ENCODE assay signal across 15 cellular contexts in genomic region chr19:48474084-48474592, GRCh38. TPM values are rescaled to one million over a fixed set of nuclear protein-coding genes. Genes with fewer than 3 reads are reported as not detected.
DNase-seq lines count a peak whose midpoint lies in the region; ATAC-seq, FAIRE-seq and TF ChIP-seq lines count a peak whose summit lies in the region.
"Had no signal": no experiment of that assay in that cellular context is flagged by ENCODE, and none has a peak within 500 bp of the region (broad histone marks: within the 10 kb centered on the region; RNA-seq: fewer than 3 reads in every experiment).

No MANE protein-coding gene starts in this region.

- H3K14ac ChIP-seq in IMR-90 (replicated peaks; ENCODE audit: low read depth, low read length) = no peak overlapping the region
- no peak overlapping the region for H3K14ac ChIP-seq in H1 (ENCODE audit: insufficient read length)

- peak overlapping the region; percentile 73 for H3K4me3 Mint-ChIP-seq in CD4-positive, alpha-beta T cell
- H3K4me3 Mint-ChIP-seq in neural progenitor cell = peak overlapping the region; percentile 3
- H3K4me3 Mint-ChIP-seq in activated CD4-positive, alpha-beta memory T cell treated with anti-CD3 and anti-CD28 coated beads for 36 hours = no peak overlapping the region

- dilution Hi-C loops in IMR-90 (cut with HindIII; ENCODE audit: low sequenced_read_pairs, unreplicated experiment) = no loop called here

- H3K9me3 ChIP-seq in CD4-positive, alpha-beta T cell (ENCODE audit: control insufficient read depth, low read length) = no peaks in the 10 kb centered on the region
- H3K9me3 ChIP-seq in IMR-90 (ENCODE audit: control insufficient read depth, insufficient read depth, low read length) (no peaks in the 10 kb centered on the region), H1 (ENCODE audit: insufficient read depth in 2 of 2, low read depth in 1 of 2, low read length in 1 of 2) (no peaks in the 10 kb centered on the region), neural progenitor cell (ENCODE audit: low read depth) (no peaks in the 10 kb centered on the region)

- H3K56ac ChIP-seq in IMR-90 (ENCODE audit: extremely low read depth, insufficient read depth, low read length) (no peak overlapping the region), H1 (replicated peaks; ENCODE audit: insufficient read length, low read depth, low read length) (no peak overlapping the region)

- CTCF ChIA-PET in CD4-positive, alpha-beta T cell (lab: Charles Lee) = no interaction called here
- CTCF ChIA-PET in IMR-90 (lab: Yijun Ruan, JAX) (no interaction called here), H1 (lab: Charles Lee; ENCODE audit: partially characterized antibody) (no interaction called here)
- CTCF ChIA-PET in activated CD4-positive, alpha-beta memory T cell treated with anti-CD3 and anti-CD28 coated beads for 36 hours (lab: Charles Lee) = no interaction called here

- no CpG with 5 or more reads among the region's 16 CpGs for WGBS in IMR-90 (ENCODE audit: extremely low coverage in 2 of 2, insufficient read length in 1 of 2), 2 experiments
- 92% methylated on average over 12 of the region's 16 CpGs; no CpG with 5 or more reads in 1 of the 2 experiments for WGBS in H1 (ENCODE audit: extremely low coverage in 1 of 2, insufficient coverage in 1 of 2, insufficient read length in 1 of 2, insufficient replicate concordance in 2 of 2, low coverage in 1 of 2, low lambda C conversion rate in 2 of 2, missing lambda C conversion rate in 1 of 2), 2 experiments

- in situ Hi-C loops in IMR-90 (cut with MboI; ENCODE audit: low sequenced_read_pairs) = no loop called here

- H3K27me3 ChIP-seq in CD4-positive, alpha-beta T cell (ENCODE audit: control insufficient read depth, insufficient read depth, low read length) = no peaks in the 10 kb centered on the region
- H3K27me3 ChIP-seq in IMR-90 (ENCODE audit: control insufficient read depth, insufficient read depth, low read length) = no peaks in the 10 kb centered on the region
- H3K27me3 ChIP-seq in H1 (replicated peaks in 1 of 4; ENCODE audit: control insufficient read depth in 3 of 4, extremely low read depth in 1 of 4, insufficient read depth in 3 of 4, low read length in 3 of 4) = no peaks in the 10 kb centered on the region
- H3K27me3 ChIP-seq in neural progenitor cell = no peaks in the 10 kb centered on the region

- peaks cover 15% of the 10 kb centered on the region for H3F3A ChIP-seq in neural progenitor cell (ENCODE audit: low read depth)

- no peak overlapping the region for H3K4me3 ChIP-seq in IMR-90 (ENCODE audit: insufficient read depth, low read depth, low read length)
- no peak overlapping the region for H3K4me3 ChIP-seq in H1 (ENCODE audit: extremely low read depth in 1 of 4, insufficient read depth in 2 of 4, low read depth in 3 of 4, low read length in 4 of 4)
- H3K4me3 ChIP-seq in neural progenitor cell = no peak overlapping the region

- no peak overlapping the region for H2BK12ac ChIP-seq in H1 (ENCODE audit: low read depth, low read length)

- no peak for TF ChIP-seq RAD21 in IMR-90 (IDR thresholded peaks at IDR 0.05; ENCODE audit: low read length)
- TF ChIP-seq RAD21 in H1 (IDR thresholded peaks at IDR 0.05 in 1 of 2, conservative IDR thresholded peaks at IDR 0.05 in 1 of 2; ENCODE audit: low read depth in 2 of 2, low read length in 2 of 2) = no peak

- H3K4ac ChIP-seq in IMR-90 (ENCODE audit: low read depth, low read length) (no peak overlapping the region), H1 (replicated peaks; ENCODE audit: insufficient read length, low read depth, low read length) (no peak overlapping the region)

- H3K36me3 Mint-ChIP-seq in CD4-positive, alpha-beta T cell (ENCODE audit: low read depth) = peaks cover 56% of the 10 kb centered on the region
- H3K36me3 Mint-ChIP-seq in neural progenitor cell = peaks cover 35% of the 10 kb centered on the region
- peaks cover 16% of the 10 kb centered on the region for H3K36me3 Mint-ChIP-seq in activated CD4-positive, alpha-beta memory T cell treated with anti-CD3 and anti-CD28 coated beads for 36 hours

- DNase-seq in CD4-positive, alpha-beta T cell = no peak
- DNase-seq in IMR-90 = no peak
- no peak for DNase-seq in H1 (ENCODE audit: low read depth in 1 of 2, low spot score in 2 of 2)
- no peak for DNase-seq in neural progenitor cell (ENCODE audit: low spot score)
- DNase-seq in frontal cortex (ENCODE audit: low spot score in 2 of 2) = no peak
- DNase-seq in activated CD4-positive, alpha-beta memory T cell treated with anti-CD3 and anti-CD28 coated beads for 36 hours = no peak
- DNase-seq in MV-4-11 (lab: John Stamatoyannopoulos, UW) = no peak
- DNase-seq: AML-193; CD4-positive, alpha-beta memory T cell; KBM-7; NCI-H1092 treated with DMSO at 0.1 percent for 48 hours; NCI-H1694; NCI-H69; SHP77 treated with DMSO at 0.1 percent for 48 hours had no signal

- H3K36me3 ChIP-seq in IMR-90 (ENCODE audit: control insufficient read depth, insufficient read depth, low read length) (peaks cover 78% of the 10 kb centered on the region), H1 (ENCODE audit: control insufficient read depth in 2 of 4, insufficient read depth in 4 of 4, low read length in 3 of 4) (peaks cover 41 to 76% (median 67%) of the 10 kb centered on the region in 4 experiments), neural progenitor cell (peaks cover 4% of the 10 kb centered on the region)

- H4K91ac ChIP-seq in IMR-90 (ENCODE audit: insufficient read depth, low read depth, low read length) = no peak overlapping the region
- H4K91ac ChIP-seq in H1 (replicated peaks; ENCODE audit: insufficient read length, low read length) = no peak overlapping the region

- H3K27me3 Mint-ChIP-seq in CD4-positive, alpha-beta T cell = no peaks in the 10 kb centered on the region
- peaks cover 18% of the 10 kb centered on the region for H3K27me3 Mint-ChIP-seq in neural progenitor cell (ENCODE audit: insufficient read depth, low read depth)
- H3K27me3 Mint-ChIP-seq in activated CD4-positive, alpha-beta memory T cell treated with anti-CD3 and anti-CD28 coated beads for 36 hours = no peaks in the 10 kb centered on the region
- H3K27me3 Mint-ChIP-seq: CD4-positive, alpha-beta memory T cell had no signal

- no peak overlapping the region for H3K27ac Mint-ChIP-seq in CD4-positive, alpha-beta T cell
- no peak overlapping the region for H3K27ac Mint-ChIP-seq in neural progenitor cell
- no peak overlapping the region for H3K27ac Mint-ChIP-seq in activated CD4-positive, alpha-beta memory T cell treated with anti-CD3 and anti-CD28 coated beads for 36 hours

- H3K18ac ChIP-seq in IMR-90 (ENCODE audit: low read depth, low read length) = no peak overlapping the region
- no peak overlapping the region for H3K18ac ChIP-seq in H1 (ENCODE audit: extremely low read depth, low read length)

- H3K9ac ChIP-seq in IMR-90 (ENCODE audit: low read depth, low read length) (no peak overlapping the region), H1 (replicated peaks in 1 of 4; ENCODE audit: extremely low read depth in 1 of 4, low read depth in 3 of 4, low read length in 3 of 4) (no peak overlapping the region), neural progenitor cell (no peak overlapping the region)

- H4K5ac ChIP-seq in IMR-90 (ENCODE audit: low read depth, low read length) (no peak overlapping the region), H1 (ENCODE audit: insufficient read length, low read depth, low read length) (no peak overlapping the region)

- no peak overlapping the region for H2AK5ac ChIP-seq in IMR-90 (ENCODE audit: low read depth, low read length)
- no peak overlapping the region for H2AK5ac ChIP-seq in H1 (ENCODE audit: low read depth, low read length)

- H3K79me2 ChIP-seq in H1 (ENCODE audit: control insufficient read depth in 1 of 2, insufficient read depth in 2 of 2, low read length in 2 of 2) = peaks cover 0 to 12% of the 10 kb centered on the region in 2 experiments; a peak in 1 of 4 replicates
- H3K79me2 ChIP-seq in neural progenitor cell (ENCODE audit: low read depth) = peaks cover 29% of the 10 kb centered on the region

- POLR2A ChIA-PET in CD4-positive, alpha-beta T cell (lab: Charles Lee) = no interaction called here
- POLR2A ChIA-PET in IMR-90 (lab: Charles Lee; ENCODE audit: unreplicated experiment) = no interaction called here
- POLR2A ChIA-PET in H1 (lab: Charles Lee; ENCODE audit: partially characterized antibody) = interaction anchor here (1.5 to 11.4 kb wide), 4 partner anchors 10 to 22 kb away, joined by 5 to 176 read pairs (median 12); no protein-coding TSS in a partner anchor
- POLR2A ChIA-PET in activated CD4-positive, alpha-beta memory T cell treated with anti-CD3 and anti-CD28 coated beads for 36 hours (lab: Charles Lee) = no interaction called here

- H3K27ac ChIP-seq in CD4-positive, alpha-beta T cell (ENCODE audit: low read depth, low read length) = no peak overlapping the region
- H3K27ac ChIP-seq in IMR-90 (ENCODE audit: insufficient read depth, low read length) (no peak overlapping the region), H1 (ENCODE audit: low read depth, low read length) (no peak overlapping the region), neural progenitor cell (no peak overlapping the region)

- H2AFZ ChIP-seq in IMR-90 (replicated peaks; ENCODE audit: low read length, poor library complexity) = no peak overlapping the region
- H2AFZ ChIP-seq in H1 (ENCODE audit: low read length) = no peak overlapping the region
- no peak overlapping the region for H2AFZ ChIP-seq in neural progenitor cell (replicated peaks)

- TF ChIP-seq POLR2A in IMR-90 (IDR thresholded peaks at IDR 0.05; ENCODE audit: low read depth, low read length) = 0 out of 2 replicates have a peak, but pooled peaks have one; percentile 11
- no peak for TF ChIP-seq POLR2A in H1 (IDR thresholded peaks at IDR 0.05; ENCODE audit: control extremely low read depth in 1 of 2, low read depth in 2 of 2, low read length in 2 of 2)

- no peak overlapping the region for H2BK5ac ChIP-seq in IMR-90 (ENCODE audit: low read depth, low read length, poor library complexity, severe bottlenecking)
- H2BK5ac ChIP-seq in H1 (ENCODE audit: low read depth, low read length) = no peak overlapping the region

- intact Hi-C loops in CD4-positive, alpha-beta T cell (cut with DNase I, micrococcal nuclease) = loop anchor here in 1 of 2 experiments (10.0 kb wide), 1 partner anchor 641 kb away; the partner anchor contains the start of genes C19orf73, LIN7B and PPFIA3
- intact Hi-C loops in IMR-90 (cut with micrococcal nuclease) = no loop called here
- intact Hi-C loops in activated CD4-positive, alpha-beta memory T cell treated with anti-CD3 and anti-CD28 coated beads for 36 hours (cut with micrococcal nuclease) = no loop called here

- peaks cover 14% of the 10 kb centered on the region for H3K4me1 Mint-ChIP-seq in CD4-positive, alpha-beta T cell (ENCODE audit: low read depth)
- H3K4me1 Mint-ChIP-seq in neural progenitor cell = peaks cover 17% of the 10 kb centered on the region
- peaks cover 7% of the 10 kb centered on the region for H3K4me1 Mint-ChIP-seq in activated CD4-positive, alpha-beta memory T cell treated with anti-CD3 and anti-CD28 coated beads for 36 hours (ENCODE audit: low read depth)

- H3K4me1 ChIP-seq in IMR-90 (ENCODE audit: control insufficient read depth, insufficient read depth, low read length) (no peaks in the 10 kb centered on the region), H1 (replicated peaks in 1 of 4; ENCODE audit: control insufficient read depth in 3 of 4, insufficient read depth in 4 of 4, low read length in 3 of 4) (peaks cover 0 to 5% (median 1%) of the 10 kb centered on the region in 4 experiments; a peak in 1 of 7 replicates), neural progenitor cell (peaks cover 7% of the 10 kb centered on the region)

- no peak for ATAC-seq in CD4-positive, alpha-beta T cell (ENCODE audit: poor library complexity)
- no peak for ATAC-seq in IMR-90 (ENCODE audit: low read depth)

- no TSS peak for BruUV-seq in IMR-90 (replicated peaks; lab: Mats Ljungman, UMichigan)

- H3K4me2 ChIP-seq in IMR-90 (ENCODE audit: low read depth, low read length) = no peak overlapping the region
- no peak overlapping the region for H3K4me2 ChIP-seq in H1 (ENCODE audit: insufficient read depth in 1 of 2, low read depth in 2 of 2, low read length in 2 of 2)
- H3K4me2 ChIP-seq in neural progenitor cell = no peak overlapping the region

- no peak for TF ChIP-seq EP300 in H1 (IDR thresholded peaks at IDR 0.05; ENCODE audit: borderline replicate concordance in 1 of 2, low read depth in 2 of 2, low read length in 2 of 2)

- peaks cover 27 to 65% of the 10 kb centered on the region in 2 experiments for H3K79me1 ChIP-seq in IMR-90 (ENCODE audit: low read depth in 1 of 2, low read length in 2 of 2)
- H3K79me1 ChIP-seq in H1 (ENCODE audit: low read depth, low read length) = peaks cover 4% of the 10 kb centered on the region; the same call in 1 of the 2 replicates

- H2BK15ac ChIP-seq in IMR-90 (ENCODE audit: low read depth, low read length) = no peak overlapping the region
- no peak overlapping the region for H2BK15ac ChIP-seq in H1 (ENCODE audit: low read length)

- no peak overlapping the region for H2BK20ac ChIP-seq in IMR-90 (ENCODE audit: low read depth, low read length)
- H2BK20ac ChIP-seq in H1 (ENCODE audit: low read length) = no peak overlapping the region

- FAIRE-seq in H1 (lab: Jason Lieb, UNC) (no peak), frontal cortex (lab: Jason Lieb, UNC) (no peak)
- FAIRE-seq: HTR-8/SVneo had no signal

- TF ChIP-seq CTCF in CD4-positive, alpha-beta T cell (IDR thresholded peaks at IDR 0.05) = no peak
- no peak for TF ChIP-seq CTCF in IMR-90 (conservative IDR thresholded peaks at IDR 0.05; ENCODE audit: low read depth, low read length)
- TF ChIP-seq CTCF in H1 (IDR thresholded peaks at IDR 0.05; ENCODE audit: control extremely low read depth in 1 of 3, insufficient read depth in 1 of 3, low read depth in 1 of 3, low read length in 3 of 3) = no peak
- TF ChIP-seq CTCF in neural progenitor cell (IDR thresholded peaks at IDR 0.05) = no peak

- H2BK120ac ChIP-seq in IMR-90 (ENCODE audit: low read depth, low read length) (no peak overlapping the region), H1 (replicated peaks; ENCODE audit: low read depth, low read length) (no peak overlapping the region)

- H2AK9ac ChIP-seq in IMR-90 (replicated peaks; ENCODE audit: low read depth, low read length, poor library complexity) = peak overlapping the region; percentile 13

- H4K8ac ChIP-seq in IMR-90 (ENCODE audit: low read depth in 2 of 2, low read length in 2 of 2) = no peak overlapping the region
- H4K8ac ChIP-seq in H1 (ENCODE audit: extremely low read depth, insufficient read depth, low read length) = no peak overlapping the region

- H3K9me1 ChIP-seq in IMR-90 (ENCODE audit: insufficient read depth, low read length) = peaks cover 8% of the 10 kb centered on the region; the same call in 1 of the 2 replicates

- H3K9me3 Mint-ChIP-seq in CD4-positive, alpha-beta T cell = no peaks in the 10 kb centered on the region
- H3K9me3 Mint-ChIP-seq in neural progenitor cell = no peaks in the 10 kb centered on the region
- no peaks in the 10 kb centered on the region for H3K9me3 Mint-ChIP-seq in activated CD4-positive, alpha-beta memory T cell treated with anti-CD3 and anti-CD28 coated beads for 36 hours
- H3K9me3 Mint-ChIP-seq: CD4-positive, alpha-beta memory T cell had no signal

- H3K23me2 ChIP-seq in H1 (ENCODE audit: low read depth, low read length) = no peaks in the 10 kb centered on the region; the same call in 1 of the 2 replicates

- H4K20me1 ChIP-seq in IMR-90 (ENCODE audit: insufficient read depth, low read length) = peaks cover 50% of the 10 kb centered on the region
- peaks cover 17 to 22% of the 10 kb centered on the region in 2 experiments for H4K20me1 ChIP-seq in H1 (replicated peaks in 1 of 2; ENCODE audit: control insufficient read depth in 1 of 2, insufficient read depth in 2 of 2, low read length in 2 of 2)
- H4K20me1 ChIP-seq in neural progenitor cell (ENCODE audit: low read depth) = peaks cover 65% of the 10 kb centered on the region

- no peak overlapping the region for H3K23ac ChIP-seq in IMR-90 (ENCODE audit: low read depth, low read length)
- H3K23ac ChIP-seq in H1 (ENCODE audit: insufficient read length) = no peak overlapping the region

RNA-seq across cellular contexts. Expression of gene CYTH2, which starts 5.0 kb away (rescaled TPM):
- total RNA-seq in CD4-positive, alpha-beta T cell = 10 to 100 TPM; 23.4 to 25.3 TPM
- total RNA-seq in IMR-90 (2012; rRNA removed) = 35.8 and 38.3 TPM in 2 replicates
- 56.1 and 62.0 TPM in 2 replicates for polyA plus RNA-seq in IMR-90 (2012; rRNA removed)
- polyA plus RNA-seq in IMR-90 (2012; cell fraction: cytosol; rRNA removed) = 49.6 and 59.9 TPM in 2 replicates
- polyA plus RNA-seq in IMR-90 (2012; cell fraction: nucleus; rRNA removed; ENCODE audit: low replicate concordance) = 149 and 158 TPM in 2 replicates
- 67.7 and 71.4 TPM in 2 replicates for total RNA-seq in H1 (2021; fragmentation: NEBNext Ultra II Directional; extraction: Animal tissue kit (Norgen Biotek cat#: 25700))
- 43.7 and 62.5 TPM in 2 replicates for polyA plus RNA-seq in H1 (2011; rRNA removed)
- polyA plus RNA-seq in H1 (2011; cell fraction: cytosol; rRNA removed) = 59.5 TPM
- 225 TPM for polyA plus RNA-seq in H1 (2011; cell fraction: nucleus; rRNA removed)
- polyA plus RNA-seq in H1 (2012, experiment 1 of 2) = 64.0 to 76.5 TPM (median 71.8 TPM) in 4 replicates
- 35.7 TPM for polyA plus RNA-seq in H1 (2012, experiment 2 of 2)
- polyA plus RNA-seq in H1 (2013, experiment 1 of 2) = 44.2 TPM
- polyA plus RNA-seq in H1 (2013, experiment 2 of 2) = 37.5 TPM
- polyA minus RNA-seq in H1 (2011; rRNA and poly(A)+ RNA removed) = 53.7 and 70.7 TPM in 2 replicates
- 28.7 TPM for polyA minus RNA-seq in H1 (2011; cell fraction: cytosol; rRNA and poly(A)+ RNA removed)
- 65.5 TPM for polyA minus RNA-seq in H1 (2011; cell fraction: nucleus; rRNA and poly(A)+ RNA removed)
- 50.3 and 107 TPM in 2 replicates for total RNA-seq in neural progenitor cell (ENCODE audit: low replicate concordance)
- total RNA-seq in frontal cortex = 78.3 TPM
- total RNA-seq in activated CD4-positive, alpha-beta memory T cell treated with anti-CD3 and anti-CD28 coated beads for 36 hours = 10 to 100 TPM; 31.5 to 33.6 TPM

RNA-seq across cellular contexts. Expression of gene KCNJ14, which starts 18.8 kb away (rescaled TPM):
- total RNA-seq in CD4-positive, alpha-beta T cell = 1 to 10 TPM; 1.7 to 2.0 TPM
- under 0.01 and 0.18 TPM in 2 replicates for total RNA-seq in IMR-90 (2012; rRNA removed)
- polyA plus RNA-seq in IMR-90 (2012; rRNA removed) = 0.34 and 0.39 TPM in 2 replicates
- polyA plus RNA-seq in IMR-90 (2012; cell fraction: cytosol; rRNA removed) = 0.11 and 0.29 TPM in 2 replicates
- 2.0 and 4.1 TPM in 2 replicates for polyA plus RNA-seq in IMR-90 (2012; cell fraction: nucleus; rRNA removed; ENCODE audit: low replicate concordance)
- total RNA-seq in H1 (2021; fragmentation: NEBNext Ultra II Directional; extraction: Animal tissue kit (Norgen Biotek cat#: 25700)) = 0.89 and 1.0 TPM in 2 replicates
- 0.45 and 0.61 TPM in 2 replicates for polyA plus RNA-seq in H1 (2011; rRNA removed)
- 0.28 TPM for polyA plus RNA-seq in H1 (2011; cell fraction: cytosol; rRNA removed)
- polyA plus RNA-seq in H1 (2011; cell fraction: nucleus; rRNA removed) = 1.3 TPM
- polyA plus RNA-seq in H1 (2012, experiment 1 of 2) = 0.66 to 0.84 TPM (median 0.73 TPM) in 4 replicates
- polyA plus RNA-seq in H1 (2012, experiment 2 of 2) = 0.68 TPM
- polyA plus RNA-seq in H1 (2013, experiment 1 of 2) = 0.39 TPM
- polyA plus RNA-seq in H1 (2013, experiment 2 of 2) = 0.44 TPM
- polyA minus RNA-seq in H1 (2011; rRNA and poly(A)+ RNA removed) = 0.68 and 1.9 TPM in 2 replicates
- polyA minus RNA-seq in H1 (2011; cell fraction: cytosol; rRNA and poly(A)+ RNA removed) = 0.37 TPM
- polyA minus RNA-seq in H1 (2011; cell fraction: nucleus; rRNA and poly(A)+ RNA removed) = 0.80 TPM
- total RNA-seq in neural progenitor cell (ENCODE audit: low replicate concordance) = 0.69 and 0.74 TPM in 2 replicates
- 0.82 TPM for total RNA-seq in frontal cortex
- total RNA-seq in activated CD4-positive, alpha-beta memory T cell treated with anti-CD3 and anti-CD28 coated beads for 36 hours = 1 to 10 TPM; 1.2 TPM

RNA-seq across cellular contexts. Expression of gene GRWD1, which starts 28.4 kb away (rescaled TPM):
- 10 to 100 TPM; 21.4 to 21.7 TPM for total RNA-seq in CD4-positive, alpha-beta T cell
- total RNA-seq in IMR-90 (2012; rRNA removed) (22.0 and 32.5 TPM in 2 replicates), neural progenitor cell (ENCODE audit: low replicate concordance) (10.6 and 31.5 TPM in 2 replicates), frontal cortex (6.9 TPM)
- polyA plus RNA-seq in IMR-90 (2012; rRNA removed) (22.5 and 25.2 TPM in 2 replicates), H1 (2011; rRNA removed) (36.9 and 46.4 TPM in 2 replicates)
- polyA plus RNA-seq in IMR-90 (2012; cell fraction: cytosol; rRNA removed) = 20.0 and 42.6 TPM in 2 replicates
- 13.1 and 26.6 TPM in 2 replicates for polyA plus RNA-seq in IMR-90 (2012; cell fraction: nucleus; rRNA removed; ENCODE audit: low replicate concordance)
- total RNA-seq in H1 (2021; fragmentation: NEBNext Ultra II Directional; extraction: Animal tissue kit (Norgen Biotek cat#: 25700)) = 61.9 and 64.9 TPM in 2 replicates
- 44.2 TPM for polyA plus RNA-seq in H1 (2011; cell fraction: cytosol; rRNA removed)
- 30.1 TPM for polyA plus RNA-seq in H1 (2011; cell fraction: nucleus; rRNA removed)
- polyA plus RNA-seq in H1 (2012, experiment 1 of 2) = 25.4 to 44.2 TPM (median 41.0 TPM) in 4 replicates
- 36.9 TPM for polyA plus RNA-seq in H1 (2012, experiment 2 of 2)
- polyA plus RNA-seq in H1 (2013, experiment 1 of 2) = 18.6 TPM
- polyA plus RNA-seq in H1 (2013, experiment 2 of 2) = 17.3 TPM
- 11.5 and 19.1 TPM in 2 replicates for polyA minus RNA-seq in H1 (2011; rRNA and poly(A)+ RNA removed)
- 24.4 TPM for polyA minus RNA-seq in H1 (2011; cell fraction: cytosol; rRNA and poly(A)+ RNA removed)
- polyA minus RNA-seq in H1 (2011; cell fraction: nucleus; rRNA and poly(A)+ RNA removed) = 18.2 TPM
- total RNA-seq in activated CD4-positive, alpha-beta memory T cell treated with anti-CD3 and anti-CD28 coated beads for 36 hours = 10 to 100 TPM; 38.8 to 45.3 TPM

RNA-seq across cellular contexts. Expression of gene LMTK3, which starts 37.5 kb away (rescaled TPM):
- total RNA-seq in CD4-positive, alpha-beta T cell = 10 to 100 TPM; 15.6 to 18.9 TPM
- total RNA-seq in IMR-90 (2012; rRNA removed) = 0.18 TPM in 1 of 2 replicates, not detected in the other
- polyA plus RNA-seq in IMR-90 (2012; rRNA removed) = 0.60 and 0.87 TPM in 2 replicates
- polyA plus RNA-seq in IMR-90 (2012; cell fraction: cytosol; rRNA removed) = 0.70 and 0.79 TPM in 2 replicates
- polyA plus RNA-seq in IMR-90 (2012; cell fraction: nucleus; rRNA removed; ENCODE audit: low replicate concordance) = 2.9 and 5.0 TPM in 2 replicates
- total RNA-seq in H1 (2021; fragmentation: NEBNext Ultra II Directional; extraction: Animal tissue kit (Norgen Biotek cat#: 25700)) = 12.4 and 13.6 TPM in 2 replicates
- polyA plus RNA-seq in H1 (2011; rRNA removed) = 2.7 and 7.3 TPM in 2 replicates
- polyA plus RNA-seq in H1 (2011; cell fraction: cytosol; rRNA removed) = 3.4 TPM
- 11.6 TPM for polyA plus RNA-seq in H1 (2011; cell fraction: nucleus; rRNA removed)
- polyA plus RNA-seq in H1 (2012, experiment 1 of 2) = 6.8 to 10.4 TPM (median 9.6 TPM) in 4 replicates
- polyA plus RNA-seq in H1 (2012, experiment 2 of 2) = 4.1 TPM
- 10.0 TPM for polyA plus RNA-seq in H1 (2013, experiment 1 of 2)
- 8.2 TPM for polyA plus RNA-seq in H1 (2013, experiment 2 of 2)
- polyA minus RNA-seq in H1 (2011; rRNA and poly(A)+ RNA removed) = 0.90 and 1.2 TPM in 2 replicates
- 5.9 TPM for polyA minus RNA-seq in H1 (2011; cell fraction: cytosol; rRNA and poly(A)+ RNA removed)
- polyA minus RNA-seq in H1 (2011; cell fraction: nucleus; rRNA and poly(A)+ RNA removed) = 5.9 TPM
- total RNA-seq in neural progenitor cell (ENCODE audit: low replicate concordance) = 0.02 and 3.5 TPM in 2 replicates
- 10.6 TPM for total RNA-seq in frontal cortex
- total RNA-seq in activated CD4-positive, alpha-beta memory T cell treated with anti-CD3 and anti-CD28 coated beads for 36 hours = 1 to 10 TPM; 3.6 to 3.8 TPM
